20 cellular contexts compared by ENCODE assay signal in genomic region chr3:45134758-45135521, GRCh38.
DNase-seq lines count a peak whose midpoint lies in the region; ATAC-seq and TF ChIP-seq lines count a peak whose summit lies in the region.
"Had no signal": no experiment of that assay in that cellular context is flagged by ENCODE, and none has a peak within 500 bp of the region (broad histone marks: within the 10 kb centered on the region; RNA-seq: fewer than 3 reads in every experiment).

No MANE protein-coding gene starts in this region.

- peaks cover 58% of the 10 kb centered on the region for H3K4me1 ChIP-seq in ACC112 (ENCODE audit: control insufficient read depth, insufficient read depth, low read length, unreplicated experiment)

- H2AFZ ChIP-seq in ACC112 (ENCODE audit: low read length, unreplicated experiment): peak overlapping the region; percentile 49
- H2AFZ ChIP-seq: hepatocyte had no signal

- ATAC-seq in GM21528 (IDR thresholded peaks at IDR 0.05; ENCODE audit: low FRiP score, unreplicated experiment): no peak
- ATAC-seq: activated naive CD8-positive, alpha-beta T cell treated with anti-CD3 and anti-CD28 coated beads, Interleukin-2, amount 50 U/mL, for 24 hours; natural killer cell treated with Interleukin-12 subunit alpha and Interleukin-12 subunit beta and Interleukin-15 and Interleukin-18, amount 100 ng/mL, for 72 hours had no signal

- no peaks in the 10 kb centered on the region for H3K27me3 ChIP-seq in ACC112 (ENCODE audit: insufficient read depth, low read length)
- H3K27me3 ChIP-seq: hepatocyte had no signal

- H3K36me3 ChIP-seq in ACC112 (ENCODE audit: insufficient read depth, low read length): no peaks in the 10 kb centered on the region

- peak overlapping the region; percentile 86 for H3K27ac ChIP-seq in ACC112 (ENCODE audit: low read depth, low read length)
- H3K27ac ChIP-seq: hepatocyte had no signal

- DNase-seq in HCEC 1CT (peak; percentile 45), cardiac fibroblast (ENCODE audit: low read depth in 2 of 2) (peak; percentile 58 to 80), iris pigment epithelial cell (ENCODE audit: low read depth) (peak; percentile 57), NOMO-1 (lab: John Stamatoyannopoulos, UW; ENCODE audit: unreplicated experiment in 2 of 2) (no peak), NCI-H510A treated with DMSO at 0.1 percent for 48 hours (lab: John Stamatoyannopoulos, UW) (no peak), GM19238 (ENCODE audit: insufficient read length, low spot score) (no peak)
- DNase-seq: activated CD4-positive, alpha-beta T cell treated with anti-CD3 and anti-CD28 coated beads, Interleukin-2, amount 50 U/mL, for 1 hour; activated CD8-positive, alpha-beta memory T cell treated with anti-CD3 and anti-CD28 coated beads, Interleukin-2, amount 50 U/mL, for 4 hours; activated naive CD8-positive, alpha-beta T cell treated with anti-CD3 and anti-CD28 coated beads, Interleukin-2, amount 50 U/mL, for 24 hours; CD4-positive, alpha-beta T cell; DMS79; islet precursor cell; NCI-H1092 treated with DMSO at 0.1 percent for 48 hours; NCI-H2081; Right ventricle myocardium superior; stimulated activated CD4-positive, alpha-beta T cell treated with anti-CD3 and anti-CD28 coated beads, Interleukin-4, amount 100 ng/mL, for 4 hours had no signal

- H3K4me3 ChIP-seq in ACC112 (ENCODE audit: low read depth, low read length): no peak overlapping the region
- H3K4me3 ChIP-seq in cardiac fibroblast (replicated peaks in 1 of 2; ENCODE audit: low read depth in 2 of 2, low read length in 2 of 2): no peak overlapping the region
- H3K4me3 ChIP-seq: hepatocyte had no signal

- no peak for TF ChIP-seq CTCF in cardiac fibroblast (IDR thresholded peaks at IDR 0.05; ENCODE audit: low read depth, low read length)

- H3K79me2 ChIP-seq in ACC112 (ENCODE audit: control insufficient read depth, insufficient read depth, low read length, unreplicated experiment): peaks cover 4% of the 10 kb centered on the region
- H3K79me2 ChIP-seq: hepatocyte had no signal

Comparison
In these comparisons a context has a peak if more than half of its experiments do, and no peak if none do; other contexts are left out.
1. DNase-seq: peak in HCEC 1CT (single experiment), cardiac fibroblast (2 of 2) and iris pigment epithelial cell (single experiment); none in NOMO-1 (0 of 2), NCI-H510A treated with DMSO at 0.1 percent for 48 hours (single experiment) and GM19238 (single experiment).